Comparison of ENCODE assay signal across 9 cellular contexts in the genomic region with DNA sequence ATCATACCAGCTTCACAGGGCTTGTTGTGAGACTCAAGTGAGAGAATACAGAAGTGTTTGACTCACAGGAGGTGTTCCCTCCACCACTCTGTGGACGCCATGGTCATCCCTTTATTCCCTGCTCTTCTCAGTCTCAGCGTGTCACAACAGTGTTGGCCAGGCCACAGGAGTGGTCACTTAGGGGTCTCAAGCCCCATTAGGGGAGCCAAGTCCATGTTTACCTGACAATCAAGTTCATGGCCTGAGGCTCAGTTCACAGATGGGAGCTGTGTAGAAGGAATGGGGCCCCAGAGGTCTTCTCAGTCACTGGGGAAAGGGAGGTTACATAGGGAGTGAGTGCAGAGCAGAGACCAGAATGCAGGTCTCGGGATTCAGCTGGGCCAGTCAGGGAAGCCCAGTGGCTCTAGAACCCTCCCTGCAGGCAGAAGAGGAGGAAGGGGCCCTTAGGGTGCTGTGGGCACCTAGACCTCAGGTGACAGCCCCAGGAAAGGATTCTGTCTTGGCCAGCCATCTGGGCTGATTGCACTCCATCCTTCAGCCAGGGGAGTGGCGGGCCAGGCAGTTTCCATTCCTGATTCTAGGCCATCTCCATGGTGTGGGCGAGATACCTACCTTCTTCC. TPM values are rescaled to one million over a fixed set of nuclear protein-coding genes. Genes with fewer than 3 reads are reported as not detected.
A peak's percentile ranks its signal among the peaks of the same experiment; 100 is the strongest.
DNase-seq lines count a peak whose midpoint lies in the region; ATAC-seq and TF ChIP-seq lines count a peak whose summit lies in the region.
"Had no signal": no experiment of that assay in that cellular context is flagged by ENCODE, and none has a peak within 500 bp of the region (broad histone marks: within the 10 kb centered on the region; RNA-seq: fewer than 3 reads in every experiment).

No MANE protein-coding gene starts in this region.

- peak overlapping the region; percentile 91 for H3K27ac ChIP-seq in mesodermal cell (ENCODE audit: low read depth, low read length, severe bottlenecking)
- H3K27ac ChIP-seq in tibial nerve = peak overlapping the region in 3 of 4 donors; percentile 62 to 85 (median 81)

- peaks cover 6% of the 10 kb centered on the region for H3K36me3 Mint-ChIP-seq in activated naive CD4-positive, alpha-beta T cell treated with anti-CD3 and anti-CD28 coated beads, Interleukin-2, amount 10 ng/mL, durations not matched to agents 7 days and 5 days
- peaks cover 5% of the 10 kb centered on the region for H3K36me3 Mint-ChIP-seq in activated naive CD4-positive, alpha-beta T cell treated with anti-CD3 and anti-CD28 coated beads for 36 hours (ENCODE audit: low read depth)
- H3K36me3 Mint-ChIP-seq in brain = peaks cover 35% of the 10 kb centered on the region

- intact Hi-C loops in activated naive CD4-positive, alpha-beta T cell treated with anti-CD3 and anti-CD28 coated beads for 36 hours (cut with micrococcal nuclease) = no loop called here

- no peaks in the 10 kb centered on the region for H3K27me3 ChIP-seq in tibial nerve

- H3K4me1 Mint-ChIP-seq in activated naive CD4-positive, alpha-beta T cell treated with anti-CD3 and anti-CD28 coated beads, Interleukin-2, amount 10 ng/mL, durations not matched to agents 7 days and 5 days = peaks cover 10% of the 10 kb centered on the region
- peaks cover 40% of the 10 kb centered on the region for H3K4me1 Mint-ChIP-seq in activated naive CD4-positive, alpha-beta T cell treated with anti-CD3 and anti-CD28 coated beads for 36 hours (ENCODE audit: low read depth)
- peaks cover 38% of the 10 kb centered on the region for H3K4me1 Mint-ChIP-seq in brain

- TF ChIP-seq POLR2A in tibial nerve (IDR thresholded peaks at IDR 0.05) = no peak

- peak overlapping the region; percentile 20 for H3K27ac Mint-ChIP-seq in activated naive CD4-positive, alpha-beta T cell treated with anti-CD3 and anti-CD28 coated beads, Interleukin-2, amount 10 ng/mL, durations not matched to agents 7 days and 5 days
- no peak overlapping the region for H3K27ac Mint-ChIP-seq in activated naive CD4-positive, alpha-beta T cell treated with anti-CD3 and anti-CD28 coated beads for 36 hours
- peak overlapping the region in 3 of 5 experiments; percentile 41 to 95 (median 84) for H3K27ac Mint-ChIP-seq in brain

- H3K4me3 ChIP-seq in mesodermal cell (ENCODE audit: extremely low read depth, insufficient read depth, low read length, poor library complexity, severe bottlenecking) = no peak overlapping the region
- H3K4me3 ChIP-seq in tibial nerve = no peak overlapping the region

- H3K27me3 Mint-ChIP-seq in activated naive CD4-positive, alpha-beta T cell treated with anti-CD3 and anti-CD28 coated beads, Interleukin-2, amount 10 ng/mL, durations not matched to agents 7 days and 5 days = no peaks in the 10 kb centered on the region
- no peaks in the 10 kb centered on the region for H3K27me3 Mint-ChIP-seq in activated naive CD4-positive, alpha-beta T cell treated with anti-CD3 and anti-CD28 coated beads for 36 hours (ENCODE audit: low read depth)
- H3K27me3 Mint-ChIP-seq in brain = no peaks in the 10 kb centered on the region

- no peaks in the 10 kb centered on the region for H3K9me3 ChIP-seq in mesodermal cell (ENCODE audit: control insufficient read depth, low read length)
- H3K9me3 ChIP-seq in tibial nerve = no peaks in the 10 kb centered on the region

- no peak for DNase-seq in activated naive CD4-positive, alpha-beta T cell treated with anti-CD3 and anti-CD28 coated beads, Interleukin-2, amount 10 ng/mL, durations not matched to agents 7 days and 5 days
- no peak for DNase-seq in activated naive CD4-positive, alpha-beta T cell treated with anti-CD3 and anti-CD28 coated beads for 36 hours
- DNase-seq in tibial nerve (ENCODE audit: low spot score in 2 of 2) (no peak), HuH-7 (ENCODE audit: low spot score) (no peak), left lobe of liver (ENCODE audit: low spot score) (no peak)

- H3K4me3 Mint-ChIP-seq in activated naive CD4-positive, alpha-beta T cell treated with anti-CD3 and anti-CD28 coated beads, Interleukin-2, amount 10 ng/mL, durations not matched to agents 7 days and 5 days = no peak overlapping the region
- H3K4me3 Mint-ChIP-seq in activated naive CD4-positive, alpha-beta T cell treated with anti-CD3 and anti-CD28 coated beads for 36 hours = no peak overlapping the region
- H3K4me3 Mint-ChIP-seq in brain = peak overlapping the region in 1 of 5 experiments; percentile 45

- CTCF ChIA-PET in activated naive CD4-positive, alpha-beta T cell treated with anti-CD3 and anti-CD28 coated beads, Interleukin-2, amount 10 ng/mL, durations not matched to agents 7 days and 5 days (lab: Charles Lee) = interaction anchor here (0.9 to 2.0 kb wide), 3 partner anchors 12 to 41 kb away, joined by 3 to 6 read pairs (median 6); partner anchors contain the start of gene NRN1L
- CTCF ChIA-PET in activated naive CD4-positive, alpha-beta T cell treated with anti-CD3 and anti-CD28 coated beads for 36 hours (lab: Charles Lee) = interaction anchor here (1.3 to 1.7 kb wide), 2 partner anchors 27 to 41 kb away, joined by 4 to 8 read pairs; no protein-coding TSS in a partner anchor

- H3K4me1 ChIP-seq in mesodermal cell (ENCODE audit: control insufficient read depth, insufficient read depth, low read length, poor library complexity, severe bottlenecking) = peaks cover 23% of the 10 kb centered on the region
- H3K4me1 ChIP-seq in tibial nerve = peaks cover 0 to 57% (median 24%) of the 10 kb centered on the region in 4 donors

- no peak for TF ChIP-seq EP300 in tibial nerve (IDR thresholded peaks at IDR 0.05)

- TF ChIP-seq CTCF in brain (conservative IDR thresholded peaks at IDR 0.05) = no peak
- TF ChIP-seq CTCF in tibial nerve (IDR thresholded peaks at IDR 0.05) = no peak

- H3K36me3 ChIP-seq in mesodermal cell (ENCODE audit: control insufficient read depth, insufficient read depth, low read length) (peaks cover 74% of the 10 kb centered on the region), tibial nerve (no peaks in the 10 kb centered on the region)

- ATAC-seq in left lobe of liver (no peak), GM21390 (IDR thresholded peaks at IDR 0.05; ENCODE audit: unreplicated experiment) (no peak)

- WGBS in mesodermal cell (ENCODE audit: insufficient coverage in 2 of 2), 2 experiments = 89 to 98% methylated on average over 3 to 4 of the region's 5 CpGs
- WGBS in tibial nerve, 2 donors = 88 to 97% methylated on average over 4 to 5 of the region's 5 CpGs

- no peaks in the 10 kb centered on the region for H3K9me3 Mint-ChIP-seq in activated naive CD4-positive, alpha-beta T cell treated with anti-CD3 and anti-CD28 coated beads, Interleukin-2, amount 10 ng/mL, durations not matched to agents 7 days and 5 days
- H3K9me3 Mint-ChIP-seq in activated naive CD4-positive, alpha-beta T cell treated with anti-CD3 and anti-CD28 coated beads for 36 hours = no peaks in the 10 kb centered on the region
- H3K9me3 Mint-ChIP-seq in brain = no peaks in the 10 kb centered on the region

RNA-seq across cellular contexts. Expression of gene CENPT, which starts 9.5 kb away (rescaled TPM):
- total RNA-seq in activated naive CD4-positive, alpha-beta T cell treated with anti-CD3 and anti-CD28 coated beads for 36 hours = 10 to 100 TPM; 43.7 to 45.8 TPM
- polyA plus RNA-seq in brain (ENCODE audit: insufficient read depth, low read depth, low replicate concordance) = 23.9 TPM
- 46.2 TPM for polyA plus RNA-seq in mesodermal cell (2013, experiment 1 of 2)
- polyA plus RNA-seq in mesodermal cell (2013, experiment 2 of 2) = 39.0 TPM
- 100 to 1,000 TPM in 1 of 4 donors, 10 to 100 TPM in 3; 51.3 to 101 (median 59.2) TPM for total RNA-seq in tibial nerve
- 23.1 TPM for total RNA-seq in left lobe of liver

RNA-seq across cellular contexts. Expression of gene NUTF2, which starts 10.3 kb away (rescaled TPM):
- 100 to 1,000 TPM; 165 to 171 TPM for total RNA-seq in activated naive CD4-positive, alpha-beta T cell treated with anti-CD3 and anti-CD28 coated beads for 36 hours
- 181 TPM for polyA plus RNA-seq in brain (ENCODE audit: insufficient read depth, low read depth, low replicate concordance)
- polyA plus RNA-seq in mesodermal cell (2013, experiment 1 of 2) = 258 TPM
- 246 TPM for polyA plus RNA-seq in mesodermal cell (2013, experiment 2 of 2)
- total RNA-seq in tibial nerve (100 to 1,000 TPM in 2 of 4 donors, 10 to 100 TPM in 2; 54.4 to 137 (median 105) TPM), left lobe of liver (23.2 TPM)

RNA-seq across cellular contexts. Expression of gene THAP11, which starts 14.9 kb away (rescaled TPM):
- 10 to 100 TPM; 19.9 to 20.6 TPM for total RNA-seq in activated naive CD4-positive, alpha-beta T cell treated with anti-CD3 and anti-CD28 coated beads for 36 hours
- 42.7 TPM for polyA plus RNA-seq in brain (ENCODE audit: insufficient read depth, low read depth, low replicate concordance)
- polyA plus RNA-seq in mesodermal cell (2013, experiment 1 of 2) = 25.7 TPM
- 24.1 TPM for polyA plus RNA-seq in mesodermal cell (2013, experiment 2 of 2)
- total RNA-seq in tibial nerve = 10 to 100 TPM; 47.1 to 74.3 (median 60.9) TPM
- total RNA-seq in left lobe of liver = 12.8 TPM

RNA-seq across cellular contexts. Expression of gene EDC4, which starts 15.8 kb away (rescaled TPM):
- total RNA-seq in activated naive CD4-positive, alpha-beta T cell treated with anti-CD3 and anti-CD28 coated beads for 36 hours = 10 to 100 TPM; 72.2 to 78.7 TPM
- polyA plus RNA-seq in brain (ENCODE audit: insufficient read depth, low read depth, low replicate concordance) = 64.6 TPM
- 63.8 TPM for polyA plus RNA-seq in mesodermal cell (2013, experiment 1 of 2)
- polyA plus RNA-seq in mesodermal cell (2013, experiment 2 of 2) = 47.6 TPM
- total RNA-seq in tibial nerve (10 to 100 TPM; 36.7 to 62.4 (median 55.6) TPM), left lobe of liver (22.1 TPM)

RNA-seq across cellular contexts. Expression of gene NRN1L, which starts 27.6 kb away (rescaled TPM):
- not detected for total RNA-seq in activated naive CD4-positive, alpha-beta T cell treated with anti-CD3 and anti-CD28 coated beads for 36 hours
- polyA plus RNA-seq in brain (ENCODE audit: insufficient read depth, low read depth, low replicate concordance) = 2.6 TPM
- polyA plus RNA-seq in mesodermal cell (2013, experiment 1 of 2) = 1.00 TPM
- polyA plus RNA-seq in mesodermal cell (2013, experiment 2 of 2) = not detected
- total RNA-seq in tibial nerve (10 to 100 TPM in 1 of 4 donors, 1 to 10 TPM in 3; 2.0 to 15.1 (median 3.9) TPM), left lobe of liver (0.88 TPM)
- total RNA-seq: bronchial epithelial cell had no signal
